In genomic region chr21:27818847-27819246, GRCh38 we compare ENCODE assay signal across 22 cellular contexts.
DNase-seq lines count a peak whose midpoint lies in the region; ATAC-seq and TF ChIP-seq lines count a peak whose summit lies in the region.
"Had no signal": no experiment of that assay in that cellular context is flagged by ENCODE, and none has a peak within 500 bp of the region (broad histone marks: within the 10 kb centered on the region; RNA-seq: fewer than 3 reads in every experiment).

No MANE protein-coding gene starts in this region.

- H3K27ac Mint-ChIP-seq in MCF 10A (ENCODE audit: low read depth, unreplicated experiment): no peak overlapping the region
- H3K27ac Mint-ChIP-seq: activated CD4-positive, alpha-beta memory T cell treated with anti-CD3 and anti-CD28 coated beads, Interleukin-2, amount 10 ng/mL, durations not matched to agents 7 days and 5 days; activated naive CD8-positive, alpha-beta T cell treated with anti-CD3 and anti-CD28 coated beads, Interleukin-2, amount 10 ng/mL, durations not matched to agents 7 days and 5 days; naive B cell; stimulated activated memory B cell treated with anti-CD40 and anti-IgM and Interleukin-4, amounts not matched to agents 10 μg/mL and 1 μg/mL and 100 μg/mL, for 72 hours; T-helper 1 cell treated with Interleukin-12 subunit alpha and Interleukin-12 subunit beta and Interleukin-4 antibody, amounts not matched to agents 30 μg/mL and 1 μg/mL, for 36 hours had no signal

- no peaks in the 10 kb centered on the region for H3K9me3 Mint-ChIP-seq in MCF 10A (ENCODE audit: unreplicated experiment)
- H3K9me3 Mint-ChIP-seq: activated CD4-positive, alpha-beta memory T cell treated with anti-CD3 and anti-CD28 coated beads, Interleukin-2, amount 10 ng/mL, durations not matched to agents 7 days and 5 days; T-helper 1 cell treated with Interleukin-12 subunit alpha and Interleukin-12 subunit beta and Interleukin-4 antibody, amounts not matched to agents 30 μg/mL and 1 μg/mL, for 36 hours had no signal

- H3K4me3 ChIP-seq in breast epithelium (no peak overlapping the region), foreskin fibroblast (ENCODE audit: low read depth in 1 of 2, low read length in 2 of 2) (no peak overlapping the region), uterus (no peak overlapping the region)
- H3K4me3 ChIP-seq: tibial nerve had no signal

- DNase-seq in MCF 10A (ENCODE audit: unreplicated experiment) (peak; percentile 45), breast epithelium (ENCODE audit: low spot score in 2 of 2) (no peak), foreskin fibroblast (peak; percentile 30 to 53), myocyte (ENCODE audit: low read depth) (peak; percentile 18), uterus (no peak), NCI-H1105 (lab: John Stamatoyannopoulos, UW) (no peak)
- no peak for DNase-seq in stimulated activated CD4-positive, alpha-beta T cell treated with anti-CD3 and anti-CD28 coated beads, Interleukin-15, amount 100 ng/mL, for 24 hours
- DNase-seq: activated CD4-positive, alpha-beta memory T cell treated with anti-CD3 and anti-CD28 coated beads, Interleukin-2, amount 10 ng/mL, durations not matched to agents 7 days and 5 days; activated naive CD8-positive, alpha-beta T cell treated with anti-CD3 and anti-CD28 coated beads, Interleukin-2, amount 10 ng/mL, durations not matched to agents 7 days and 5 days; activated T-cell treated with anti-CD3 and anti-CD28 coated beads, Interleukin-2, amount 50 U/mL, for 48 hours; BE2C; left cardiac atrium; naive B cell; NCI-H187 treated with DMSO at 0.1 percent for 48 hours; posterior cingulate gyrus; SHP77; stimulated activated CD4-positive, alpha-beta T cell treated with anti-CD3 and anti-CD28 coated beads, Interleukin-12 subunit alpha, Interleukin-12 subunit beta, amount 100 ng/mL, for 4 hours had no signal

- CTCF ChIA-PET in MCF 10A (lab: Yijun Ruan, JAX): no interaction called here

- H3K36me3 ChIP-seq in breast epithelium (no peaks in the 10 kb centered on the region), uterus (no peaks in the 10 kb centered on the region)
- H3K36me3 ChIP-seq: BE2C, tibial nerve had no signal

- H3K4me3 Mint-ChIP-seq in MCF 10A (ENCODE audit: unreplicated experiment): no peak overlapping the region
- H3K4me3 Mint-ChIP-seq: activated CD4-positive, alpha-beta memory T cell treated with anti-CD3 and anti-CD28 coated beads, Interleukin-2, amount 10 ng/mL, durations not matched to agents 7 days and 5 days; activated naive CD8-positive, alpha-beta T cell treated with anti-CD3 and anti-CD28 coated beads, Interleukin-2, amount 10 ng/mL, durations not matched to agents 7 days and 5 days; naive B cell; stimulated activated memory B cell treated with anti-CD40 and anti-IgM and Interleukin-4, amounts not matched to agents 10 μg/mL and 1 μg/mL and 100 μg/mL, for 72 hours; T-helper 1 cell treated with Interleukin-12 subunit alpha and Interleukin-12 subunit beta and Interleukin-4 antibody, amounts not matched to agents 30 μg/mL and 1 μg/mL, for 36 hours had no signal

- BruUV-seq in MCF 10A (replicated peaks; lab: Mats Ljungman, UMichigan): no TSS peak

- ATAC-seq in GM21717 (IDR thresholded peaks at IDR 0.05; ENCODE audit: unreplicated experiment): no peak
- ATAC-seq: stimulated activated memory B cell treated with anti-CD40 and anti-IgM and Interleukin-4, amounts not matched to agents 10 μg/mL and 1 μg/mL and 100 μg/mL, for 72 hours had no signal

- H3K27me3 ChIP-seq in breast epithelium (no peaks in the 10 kb centered on the region), uterus (no peaks in the 10 kb centered on the region)
- H3K27me3 ChIP-seq: BE2C, tibial nerve had no signal

- H3K4me1 Mint-ChIP-seq in MCF 10A (ENCODE audit: insufficient read depth, unreplicated experiment): no peaks in the 10 kb centered on the region
- H3K4me1 Mint-ChIP-seq: activated CD4-positive, alpha-beta memory T cell treated with anti-CD3 and anti-CD28 coated beads, Interleukin-2, amount 10 ng/mL, durations not matched to agents 7 days and 5 days; activated naive CD8-positive, alpha-beta T cell treated with anti-CD3 and anti-CD28 coated beads, Interleukin-2, amount 10 ng/mL, durations not matched to agents 7 days and 5 days; naive B cell; stimulated activated memory B cell treated with anti-CD40 and anti-IgM and Interleukin-4, amounts not matched to agents 10 μg/mL and 1 μg/mL and 100 μg/mL, for 72 hours had no signal

- TF ChIP-seq CTCF in MCF 10A (IDR thresholded peaks at IDR 0.05; ENCODE audit: unreplicated experiment) (no peak), breast epithelium (IDR thresholded peaks at IDR 0.05) (no peak), foreskin fibroblast (IDR thresholded peaks at IDR 0.05; ENCODE audit: low read depth, low read length) (no peak), uterus (IDR thresholded peaks at IDR 0.05) (no peak)

- intact Hi-C loops in MCF 10A (cut with micrococcal nuclease) (no loop called here), breast epithelium (cut with DNase I; ENCODE audit: low total_unique reads) (no loop called here), uterus (cut with DNase I; ENCODE audit: low total_unique reads) (no loop called here)

- H3K9me3 ChIP-seq in breast epithelium (no peaks in the 10 kb centered on the region), uterus (no peaks in the 10 kb centered on the region)
- H3K9me3 ChIP-seq: BE2C had no signal

- no peaks in the 10 kb centered on the region for H3K36me3 Mint-ChIP-seq in MCF 10A (ENCODE audit: insufficient read depth, unreplicated experiment)
- H3K36me3 Mint-ChIP-seq: activated naive CD8-positive, alpha-beta T cell treated with anti-CD3 and anti-CD28 coated beads, Interleukin-2, amount 10 ng/mL, durations not matched to agents 7 days and 5 days; naive B cell; stimulated activated memory B cell treated with anti-CD40 and anti-IgM and Interleukin-4, amounts not matched to agents 10 μg/mL and 1 μg/mL and 100 μg/mL, for 72 hours had no signal

- POLR2A ChIA-PET in MCF 10A (lab: Yijun Ruan, JAX): no interaction called here

- no peak for TF ChIP-seq POLR2A in breast epithelium (IDR thresholded peaks at IDR 0.05)
- no peak for TF ChIP-seq POLR2A in uterus (IDR thresholded peaks at IDR 0.05)

- H3K27ac ChIP-seq in breast epithelium (peak overlapping the region in 1 of 2 donors; percentile 34), uterus (peak overlapping the region; percentile 74 to 92)
- H3K27ac ChIP-seq: 22Rv1 had no signal

- H3K27me3 Mint-ChIP-seq in MCF 10A (ENCODE audit: insufficient read depth, unreplicated experiment): no peaks in the 10 kb centered on the region
- H3K27me3 Mint-ChIP-seq: activated CD4-positive, alpha-beta memory T cell treated with anti-CD3 and anti-CD28 coated beads, Interleukin-2, amount 10 ng/mL, durations not matched to agents 7 days and 5 days; activated naive CD8-positive, alpha-beta T cell treated with anti-CD3 and anti-CD28 coated beads, Interleukin-2, amount 10 ng/mL, durations not matched to agents 7 days and 5 days; naive B cell; stimulated activated memory B cell treated with anti-CD40 and anti-IgM and Interleukin-4, amounts not matched to agents 10 μg/mL and 1 μg/mL and 100 μg/mL, for 72 hours had no signal

- H3K4me1 ChIP-seq in breast epithelium (no peaks in the 10 kb centered on the region), uterus (no peaks in the 10 kb centered on the region)
- H3K4me1 ChIP-seq: BE2C had no signal

Comparison
In these comparisons a context has a peak if more than half of its experiments do, and no peak if none do; other contexts are left out.
1. DNase-seq: peak in MCF 10A (single experiment), foreskin fibroblast (2 of 2) and myocyte (single experiment); none in breast epithelium (0 of 2), uterus (0 of 2), NCI-H1105 (single experiment) and stimulated activated CD4-positive, alpha-beta T cell treated with anti-CD3 and anti-CD28 coated beads, Interleukin-15, amount 100 ng/mL, for 24 hours (single experiment).